In the genomic region with DNA sequence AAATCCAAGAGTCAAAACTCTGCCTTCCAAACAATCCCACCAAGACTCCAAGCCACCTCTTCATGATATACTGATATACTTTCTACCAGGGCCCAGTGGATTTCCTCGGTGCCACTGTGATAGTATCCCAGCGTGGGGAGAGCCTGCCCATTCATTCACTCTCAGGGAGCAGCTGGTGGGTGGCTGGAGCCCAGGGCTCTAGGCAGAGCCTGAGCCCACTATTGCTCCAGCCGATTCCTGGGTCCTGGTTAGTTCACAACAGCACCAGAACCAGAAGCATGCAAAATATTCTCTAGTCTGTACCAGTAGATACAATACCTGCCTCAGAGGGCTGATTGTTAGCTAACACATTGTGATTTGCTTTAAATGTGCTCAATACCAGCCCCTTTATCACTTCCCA, we compare ENCODE assay signal across 8 cellular contexts. TPM values are rescaled to one million over a fixed set of nuclear protein-coding genes. Genes with fewer than 3 reads are reported as not detected.
A peak's percentile ranks its signal among the peaks of the same experiment; 100 is the strongest.
DNase-seq lines count a peak whose midpoint lies in the region; ATAC-seq, FAIRE-seq and TF ChIP-seq lines count a peak whose summit lies in the region.

No MANE protein-coding gene starts in this region.

- peak overlapping the region; percentile 84 for H3K4me3 ChIP-seq in astrocyte (ENCODE audit: insufficient read depth, low read depth, low read length)
- peak overlapping the region; percentile 69 for H3K4me3 ChIP-seq in lung
- H3K4me3 ChIP-seq in upper lobe of right lung: peak overlapping the region; percentile 88

- no peak for TF ChIP-seq CTCF in astrocyte (IDR thresholded peaks at IDR 0.05; ENCODE audit: insufficient read depth, low read depth, low read length)
- no peak for TF ChIP-seq CTCF in lung (IDR thresholded peaks at IDR 0.05; ENCODE audit: control extremely low read depth, extremely low read depth)
- no peak for TF ChIP-seq CTCF in upper lobe of right lung (IDR thresholded peaks at IDR 0.05)

- ATAC-seq in lung (ENCODE audit: insufficient read depth, low FRiP score) (no peak), upper lobe of right lung (no peak), HG03354 (IDR thresholded peaks at IDR 0.05; ENCODE audit: poor library complexity, severe bottlenecking, unreplicated experiment) (no peak)

- H3K9me3 Mint-ChIP-seq in activated naive CD4-positive, alpha-beta T cell treated with anti-CD3 and anti-CD28 coated beads, Interleukin-2, amount 50 U/mL, for 24 hours: no peaks in the 10 kb centered on the region
- H3K9me3 Mint-ChIP-seq in astrocyte (ENCODE audit: unreplicated experiment): no peaks in the 10 kb centered on the region

- H3K79me2 ChIP-seq in astrocyte (ENCODE audit: insufficient read depth, low read length): peaks cover 65% of the 10 kb centered on the region

- H3K4me1 Mint-ChIP-seq in activated naive CD4-positive, alpha-beta T cell treated with anti-CD3 and anti-CD28 coated beads, Interleukin-2, amount 50 U/mL, for 24 hours: peaks cover 39% of the 10 kb centered on the region
- peaks cover 44% of the 10 kb centered on the region for H3K4me1 Mint-ChIP-seq in astrocyte (ENCODE audit: low read depth, unreplicated experiment)

- H3K9me3 ChIP-seq in astrocyte (ENCODE audit: insufficient read depth, low read depth, low read length): no peaks in the 10 kb centered on the region
- H3K9me3 ChIP-seq in lung (ENCODE audit: control insufficient read depth in 2 of 2, insufficient read depth in 1 of 2, low read length in 1 of 2): no peaks in the 10 kb centered on the region
- no peaks in the 10 kb centered on the region for H3K9me3 ChIP-seq in upper lobe of right lung

- H3K4me1 ChIP-seq in astrocyte (ENCODE audit: insufficient read depth, low read length) (peaks cover 67% of the 10 kb centered on the region), lung (ENCODE audit: control insufficient read depth in 2 of 2, insufficient read depth in 2 of 2, low read length in 2 of 2) (peaks cover 5 to 29% of the 10 kb centered on the region in 2 donors), upper lobe of right lung (peaks cover 59% of the 10 kb centered on the region)

- peak overlapping the region; percentile 74 for H3K27ac Mint-ChIP-seq in activated naive CD4-positive, alpha-beta T cell treated with anti-CD3 and anti-CD28 coated beads, Interleukin-2, amount 50 U/mL, for 24 hours
- peak overlapping the region; percentile 98 for H3K27ac Mint-ChIP-seq in astrocyte (ENCODE audit: unreplicated experiment)

- peak overlapping the region; percentile 92 for H3K4me3 Mint-ChIP-seq in activated naive CD4-positive, alpha-beta T cell treated with anti-CD3 and anti-CD28 coated beads, Interleukin-2, amount 50 U/mL, for 24 hours
- peak overlapping the region; percentile 89 for H3K4me3 Mint-ChIP-seq in astrocyte (ENCODE audit: unreplicated experiment)

- H3K27me3 ChIP-seq in astrocyte (ENCODE audit: insufficient read depth, low read length) (no peaks in the 10 kb centered on the region), lung (ENCODE audit: control insufficient read depth, insufficient read depth) (no peaks in the 10 kb centered on the region), upper lobe of right lung (no peaks in the 10 kb centered on the region)

- H3K9ac ChIP-seq in astrocyte (ENCODE audit: low read length): peak overlapping the region; percentile 93

- H3K36me3 ChIP-seq in astrocyte (ENCODE audit: insufficient read depth, low read length) (no peaks in the 10 kb centered on the region), lung (ENCODE audit: control insufficient read depth in 2 of 2, insufficient read depth in 2 of 2, low read length in 2 of 2) (peaks cover 0 to 2% of the 10 kb centered on the region in 2 donors), upper lobe of right lung (no peaks in the 10 kb centered on the region)

- no peak for FAIRE-seq in astrocyte (lab: Jason Lieb, UNC)

- peak overlapping the region; percentile 99 for H3K4me2 ChIP-seq in astrocyte (ENCODE audit: low read length)

- no peaks in the 10 kb centered on the region for H3K36me3 Mint-ChIP-seq in activated naive CD4-positive, alpha-beta T cell treated with anti-CD3 and anti-CD28 coated beads, Interleukin-2, amount 50 U/mL, for 24 hours
- no peaks in the 10 kb centered on the region for H3K36me3 Mint-ChIP-seq in astrocyte (ENCODE audit: low read depth, unreplicated experiment)

- H4K20me1 ChIP-seq in astrocyte (ENCODE audit: insufficient read depth, low read length): peaks cover 26% of the 10 kb centered on the region

- 43 to 57% methylated on average over 3 of the region's 3 CpGs for WGBS in lung, 2 donors

- DNase-seq in activated naive CD4-positive, alpha-beta T cell treated with Interleukin-2 at 50 U/mL for 16 hours: no peak
- DNase-seq in astrocyte (ENCODE audit: low read depth): no peak
- DNase-seq in lung (ENCODE audit: low spot score): no peak
- no peak for DNase-seq in upper lobe of right lung
- DNase-seq in OCI-M2 (lab: John Stamatoyannopoulos, UW; ENCODE audit: unreplicated experiment): no peak
- DNase-seq in retina: no peak

- intact Hi-C loops in upper lobe of right lung (cut with DNase I): loop anchor here (10.0 kb wide), 1 partner anchor 61 kb away; no protein-coding TSS in a partner anchor

- H2AFZ ChIP-seq in astrocyte (ENCODE audit: low read depth, low read length): no peak overlapping the region

- H3K27ac ChIP-seq in astrocyte (ENCODE audit: low read depth, low read length) (peak overlapping the region; percentile 97), lung (ENCODE audit: low read depth in 1 of 2, low read length in 1 of 2) (peak overlapping the region; percentile 89 to 98), upper lobe of right lung (peak overlapping the region; percentile 93)

- H3K27me3 Mint-ChIP-seq in activated naive CD4-positive, alpha-beta T cell treated with anti-CD3 and anti-CD28 coated beads, Interleukin-2, amount 50 U/mL, for 24 hours: no peaks in the 10 kb centered on the region
- no peaks in the 10 kb centered on the region for H3K27me3 Mint-ChIP-seq in astrocyte (ENCODE audit: low read depth, unreplicated experiment)

RNA-seq across cellular contexts. Expression of a gene that starts 0.8 kb away (rescaled TPM):
- total RNA-seq in astrocyte (289 and 317 TPM in 2 replicates), lung (100 to 1,000 TPM; 223 to 278 TPM), upper lobe of right lung (280 TPM)
- polyA plus RNA-seq in lung: 100 to 1,000 TPM; 143 to 230 TPM

RNA-seq across cellular contexts. Expression of a gene that starts 32.8 kb away (rescaled TPM):
- total RNA-seq in astrocyte (79.7 and 85.2 TPM in 2 replicates), lung (10 to 100 TPM; 28.8 to 38.6 TPM), upper lobe of right lung (34.1 TPM)
- 1 to 10 TPM; 6.5 to 7.1 TPM for polyA plus RNA-seq in lung

RNA-seq across cellular contexts. Expression of a gene that starts 37.1 kb away (rescaled TPM):
- total RNA-seq in astrocyte (150 and 152 TPM in 2 replicates), lung (10 to 100 TPM; 12.8 to 73.2 TPM), upper lobe of right lung (90.0 TPM)
- polyA plus RNA-seq in lung: 10 to 100 TPM; 25.9 to 51.8 TPM
